Comparison of ENCODE assay signal across 16 cellular contexts in the genomic region with DNA sequence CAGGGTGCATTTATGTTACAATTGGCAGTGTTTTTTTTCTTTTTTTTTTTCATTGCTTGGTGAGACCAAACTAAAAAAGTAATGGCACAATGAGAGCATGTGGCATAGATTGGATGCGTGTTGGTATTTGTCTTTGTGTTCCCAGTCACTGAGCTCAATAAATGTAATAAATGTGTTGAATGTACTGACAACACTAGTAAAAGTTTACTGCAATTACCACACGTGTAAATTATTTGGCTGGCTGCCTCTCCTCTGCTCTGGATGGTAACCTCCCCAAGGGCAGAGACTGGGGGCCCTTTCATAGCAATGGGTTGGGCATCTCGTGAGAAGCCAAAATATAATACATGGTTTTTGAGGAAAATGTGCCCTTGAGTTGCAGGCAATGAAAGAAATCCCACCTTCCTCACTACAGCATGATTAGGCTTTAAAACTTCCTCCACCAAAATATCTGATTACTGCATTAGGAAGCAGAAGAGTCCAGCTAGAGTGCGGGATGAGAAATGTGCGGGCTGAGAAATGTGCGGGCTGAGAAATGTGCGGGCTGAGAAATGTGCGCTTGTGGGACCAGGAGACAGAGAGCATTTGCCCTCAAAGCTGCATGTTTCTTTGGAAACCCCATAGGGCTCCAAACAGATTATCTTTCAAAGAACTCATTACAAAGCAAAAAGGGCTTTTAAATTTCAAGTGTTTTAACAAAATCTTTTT.
"Had no signal": no experiment of that assay in that cellular context is flagged by ENCODE, and none has a peak within 500 bp of the region (broad histone marks: within the 10 kb centered on the region; RNA-seq: fewer than 3 reads in every experiment).

No MANE protein-coding gene starts in this region.

- H3K27ac Mint-ChIP-seq: activated B cell treated with CpG ODN at 0.5 μM for 24 hours; activated T-helper 1 cell treated with anti-CD3 and anti-CD28 coated beads, Interleukin-12 subunit alpha, Interleukin-12 subunit beta, Interleukin-2, Interleukin-4 antibody, amounts not matched to agents 30 ng/mL and 10 ng/mL and 1 ng/mL, durations not matched to agents 14 hours and 24 hours and 36 hours; brain; dendritic cell treated with granulocyte-macrophage colony-stimulating factor and Interleukin-4, amounts not matched to agents 40 ng/mL and 50 ng/mL, for 4 days; nephron; stimulated activated effector memory CD8-positive, alpha-beta T cell treated with anti-CD3 and anti-CD28 coated beads, Interleukin-12 subunit alpha, Interleukin-12 subunit beta, amount 100 ng/mL, for 72 hours; type B pancreatic cell had no signal

- H3K4me1 Mint-ChIP-seq: activated B cell treated with CpG ODN at 0.5 μM for 24 hours had no signal

- H3K27me3 ChIP-seq: right lobe of liver, SJCRH30 had no signal

- H3K4me1 ChIP-seq: prostate gland, right lobe of liver, SJCRH30 had no signal

- H3K27me3 Mint-ChIP-seq: brain, type B pancreatic cell had no signal

- H3K27ac ChIP-seq: prostate gland, right lobe of liver, SJCRH30 had no signal

- H3K4me3 ChIP-seq: lung, prostate gland, right lobe of liver, SJCRH30 had no signal

- H3K36me3 Mint-ChIP-seq: brain, type B pancreatic cell had no signal

- H3K36me3 ChIP-seq: prostate gland, right lobe of liver, SJCRH30 had no signal

- DNase-seq: activated B cell treated with CpG ODN at 0.5 μM for 24 hours; activated CD8-positive, alpha-beta memory T cell treated with anti-CD3 and anti-CD28 coated beads, Interleukin-2, amount 50 U/mL, for 48 hours; activated naive CD4-positive, alpha-beta T cell treated with Interleukin-2 at 50 U/mL for 16 hours; amygdala; erythroblast; left cardiac atrium; right lobe of liver; SJCRH30 had no signal

- H3K9me3 ChIP-seq: prostate gland, right lobe of liver, SJCRH30 had no signal

- H3K4me3 Mint-ChIP-seq: activated B cell treated with CpG ODN at 0.5 μM for 24 hours; activated T-helper 1 cell treated with anti-CD3 and anti-CD28 coated beads, Interleukin-12 subunit alpha, Interleukin-12 subunit beta, Interleukin-2, Interleukin-4 antibody, amounts not matched to agents 30 ng/mL and 10 ng/mL and 1 ng/mL, durations not matched to agents 14 hours and 24 hours and 36 hours; brain; dendritic cell treated with granulocyte-macrophage colony-stimulating factor and Interleukin-4, amounts not matched to agents 40 ng/mL and 50 ng/mL, for 4 days; nephron; type B pancreatic cell had no signal

- ATAC-seq: left cardiac atrium; right lobe of liver; stimulated activated effector memory CD8-positive, alpha-beta T cell treated with anti-CD3 and anti-CD28 coated beads, Interleukin-12 subunit alpha, Interleukin-12 subunit beta, amount 100 ng/mL, for 72 hours had no signal
